8 cellular contexts compared by ENCODE assay signal in the genomic region with DNA sequence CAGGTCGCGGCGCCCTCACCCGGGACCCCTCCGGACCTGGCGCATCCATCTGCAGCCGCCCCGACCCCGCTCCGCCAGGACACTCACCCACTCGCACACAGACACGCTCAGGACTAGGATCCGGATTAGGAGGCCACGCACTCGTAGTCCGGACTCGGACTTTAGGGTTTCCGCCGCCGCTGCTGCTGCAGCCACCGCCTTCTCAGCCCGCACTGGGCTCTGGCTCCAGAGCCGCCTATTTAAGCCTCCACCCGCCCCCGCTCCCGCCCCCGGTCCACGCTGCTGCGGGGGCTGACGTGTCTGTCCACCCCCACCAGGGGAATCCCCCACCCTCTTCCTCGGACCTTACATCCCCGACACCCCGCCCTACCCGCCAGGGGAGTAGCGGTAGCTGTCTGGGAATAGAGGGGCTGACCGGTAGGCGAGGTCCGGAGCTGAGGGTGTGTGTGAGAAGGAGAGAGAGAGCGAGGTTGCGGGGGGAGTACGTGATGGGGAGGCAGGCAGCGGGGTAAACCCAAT. TPM values are rescaled to one million over a fixed set of nuclear protein-coding genes. Genes with fewer than 3 reads are reported as not detected.
A peak's percentile ranks its signal among the peaks of the same experiment; 100 is the strongest.
DNase-seq lines count a peak whose midpoint lies in the region; ATAC-seq, FAIRE-seq and TF ChIP-seq lines count a peak whose summit lies in the region.

A gene with protein sequence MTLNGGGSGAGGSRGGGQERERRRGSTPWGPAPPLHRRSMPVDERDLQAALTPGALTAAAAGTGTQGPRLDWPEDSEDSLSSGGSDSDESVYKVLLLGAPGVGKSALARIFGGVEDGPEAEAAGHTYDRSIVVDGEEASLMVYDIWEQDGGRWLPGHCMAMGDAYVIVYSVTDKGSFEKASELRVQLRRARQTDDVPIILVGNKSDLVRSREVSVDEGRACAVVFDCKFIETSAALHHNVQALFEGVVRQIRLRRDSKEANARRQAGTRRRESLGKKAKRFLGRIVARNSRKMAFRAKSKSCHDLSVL (minus strand): TSS at position 214 of the 519 bp plus-strand sequence. CDS start 356 bp downstream, outside the sequence.

- no peak for TF ChIP-seq CTCF in GM12878 (IDR thresholded peaks at IDR 0.05 in 2 of 3, conservative IDR thresholded peaks at IDR 0.05 in 1 of 3; ENCODE audit: control insufficient read depth in 2 of 3, extremely low read depth in 1 of 3, insufficient read depth in 1 of 3, low read depth in 3 of 3, low read length in 3 of 3)

- CTCF ChIA-PET in GM12878 (lab: Yijun Ruan, JAX), result interaction anchor here (0.6 to 6.7 kb wide), 9 partner anchors 15 to 437 kb away, joined by 3 to 77 read pairs (median 3); a partner anchor contains a TSS

- peak within 1 kb of the TSS; percentile 79 for H3K4me2 ChIP-seq in GM12878 (ENCODE audit: control insufficient read depth, insufficient read depth)

- no TSS peak for BruUV-seq in GM12878 (replicated peaks; lab: Mats Ljungman, UMichigan)

- no peaks in the 10 kb centered on the region for H3K9me3 ChIP-seq in GM12878 (replicated peaks; ENCODE audit: control insufficient read depth, insufficient read depth, low read length)
- H3K9me3 ChIP-seq in subcutaneous abdominal adipose tissue (ENCODE audit: control insufficient read depth in 5 of 5, low read length in 5 of 5), result no peaks in the 10 kb centered on the region

- no peak for TF ChIP-seq EP300 in GM12878 (IDR thresholded peaks at IDR 0.05; ENCODE audit: borderline replicate concordance in 1 of 2, control insufficient read depth in 1 of 2, low read depth in 2 of 2, low read length in 2 of 2)

- H3K9ac ChIP-seq in GM12878 (ENCODE audit: control insufficient read depth, insufficient read depth, low read length), result no peak within 1 kb of the TSS
- no peak within 1 kb of the TSS for H3K9ac ChIP-seq in subcutaneous abdominal adipose tissue (ENCODE audit: low read length in 5 of 5)

- 10% methylated on average over 41 of the region's 42 CpGs for WGBS in GM12878 (ENCODE audit: insufficient coverage, insufficient replicate concordance, low lambda C conversion rate, missing lambda C conversion rate)

- DNase-seq in ACHN, result peak; percentile 93
- DNase-seq in H7, result peak; percentile 87
- DNase-seq in GM12878 (ENCODE audit: low read depth, low spot score), result no peak
- peak; percentile 58 for DNase-seq in iris pigment epithelial cell (ENCODE audit: low read depth)
- no peak for DNase-seq in DMS114 treated with DMSO at 0.1 percent for 48 hours (lab: John Stamatoyannopoulos, UW; ENCODE audit: unreplicated experiment)

- POLR2A ChIA-PET in GM12878 (lab: Charles Lee), result interaction anchor here (0.5 to 0.8 kb wide), 2 partner anchors 80 to 233 kb away, joined by 3 to 4 read pairs; no protein-coding TSS in a partner anchor

- no peak for FAIRE-seq in GM12878 (lab: Jason Lieb, UNC)

- in situ Hi-C loops in ACHN (cut with HindIII; ENCODE audit: low pct_ligation_motif_present, low pct_unique_long_range_greater_than_20kb, low sequenced_read_pairs) (no loop called here), GM12878 (cut with MboI) (no loop called here)

- no peaks in the 10 kb centered on the region for H3K36me3 ChIP-seq in H7 (replicated peaks; ENCODE audit: control insufficient read depth, insufficient read depth, low read length)
- no peaks in the 10 kb centered on the region for H3K36me3 ChIP-seq in GM12878 (ENCODE audit: control insufficient read depth in 2 of 2, insufficient read depth in 2 of 2, low read length in 1 of 2)
- H3K36me3 ChIP-seq in subcutaneous abdominal adipose tissue (ENCODE audit: control insufficient read depth in 5 of 5, insufficient read depth in 5 of 5, low read length in 5 of 5), result no peaks in the 10 kb centered on the region

- no peaks in the 10 kb centered on the region for H4K20me1 ChIP-seq in GM12878 (ENCODE audit: control insufficient read depth, insufficient read depth)

- H3K27me3 ChIP-seq in H7 (ENCODE audit: control insufficient read depth, insufficient read depth, low read length) (peaks cover 39% of the 10 kb centered on the region), GM12878 (replicated peaks in 1 of 2; ENCODE audit: control insufficient read depth in 2 of 2, insufficient read depth in 2 of 2, low read length in 1 of 2) (no peaks in the 10 kb centered on the region; a peak in 3 of 4 replicates), subcutaneous abdominal adipose tissue (ENCODE audit: control insufficient read depth in 5 of 5, insufficient read depth in 4 of 5, low read length in 5 of 5) (peaks cover 15 to 39% (median 21%) of the 10 kb centered on the region in 5 donors)

- peak; percentile 62; the same call in 1 of the 2 replicates for TF ChIP-seq POLR2A in GM12878 (IDR thresholded peaks at IDR 0.05; ENCODE audit: low read depth, low read length)

- H3K4me3 ChIP-seq in H7 (ENCODE audit: insufficient read depth, low read depth, low read length) (peak within 1 kb of the TSS; percentile 40), GM12878 (peak within 1 kb of the TSS; percentile 53), subcutaneous abdominal adipose tissue (ENCODE audit: low read depth in 1 of 5, low read length in 5 of 5) (peak within 1 kb of the TSS in 3 of 5 donors; percentile 17 to 49 (median 44))

- no peak within 1 kb of the TSS for H2AFZ ChIP-seq in GM12878 (ENCODE audit: control insufficient read depth, low read depth, low read length)

- H3K27ac ChIP-seq in GM12878 (ENCODE audit: control insufficient read depth, insufficient read depth) (no peak within 1 kb of the TSS), subcutaneous abdominal adipose tissue (ENCODE audit: low read depth, low read length) (no peak within 1 kb of the TSS)

- RAD21 ChIA-PET in GM12878 (lab: Charles Lee; ENCODE audit: unreplicated experiment), result no interaction called here

- SMC1A ChIA-PET in GM12878 (lab: Charles Lee; ENCODE audit: uncharacterized antibody, unreplicated experiment), result interaction anchor here (0.8 kb wide), 1 partner anchor 31 kb away, joined by 4 read pairs; no protein-coding TSS in a partner anchor

- peaks cover 29% of the 10 kb centered on the region for H3K4me1 ChIP-seq in GM12878 (ENCODE audit: control insufficient read depth, insufficient read depth, low read length)
- peaks cover 3 to 34% (median 20%) of the 10 kb centered on the region in 5 donors for H3K4me1 ChIP-seq in subcutaneous abdominal adipose tissue (ENCODE audit: control insufficient read depth in 5 of 5, insufficient read depth in 5 of 5, low read length in 5 of 5)

- H3K79me2 ChIP-seq in GM12878 (ENCODE audit: control insufficient read depth, insufficient read depth, low read length), result no peaks in the 10 kb centered on the region

- no peak for TF ChIP-seq RAD21 in GM12878 (IDR thresholded peaks at IDR 0.05; ENCODE audit: insufficient read depth, low read depth, low read length)

- intact Hi-C loops in GM12878 (cut with micrococcal nuclease; ENCODE audit: unreplicated experiment), result loop anchor here (5.0 kb wide), 1 partner anchor 173 kb away; a partner anchor contains a TSS

- ATAC-seq in GM12878 (peak; percentile 46), GM19452 (IDR thresholded peaks at IDR 0.05; ENCODE audit: unreplicated experiment) (no peak), HG02642 (IDR thresholded peaks at IDR 0.05; ENCODE audit: poor library complexity, unreplicated experiment) (no peak)

TF ChIP-seq in GM12878, 131 proteins besides CTCF, POLR2A, EP300 and RAD21 (continues in another document):
- TF ChIP-seq CREM (IDR thresholded peaks at IDR 0.05; ENCODE audit: low read depth), result 0 out of 2 replicates have a peak, but pooled peaks have one; percentile 14
- TF ChIP-seq, protein P1, sequence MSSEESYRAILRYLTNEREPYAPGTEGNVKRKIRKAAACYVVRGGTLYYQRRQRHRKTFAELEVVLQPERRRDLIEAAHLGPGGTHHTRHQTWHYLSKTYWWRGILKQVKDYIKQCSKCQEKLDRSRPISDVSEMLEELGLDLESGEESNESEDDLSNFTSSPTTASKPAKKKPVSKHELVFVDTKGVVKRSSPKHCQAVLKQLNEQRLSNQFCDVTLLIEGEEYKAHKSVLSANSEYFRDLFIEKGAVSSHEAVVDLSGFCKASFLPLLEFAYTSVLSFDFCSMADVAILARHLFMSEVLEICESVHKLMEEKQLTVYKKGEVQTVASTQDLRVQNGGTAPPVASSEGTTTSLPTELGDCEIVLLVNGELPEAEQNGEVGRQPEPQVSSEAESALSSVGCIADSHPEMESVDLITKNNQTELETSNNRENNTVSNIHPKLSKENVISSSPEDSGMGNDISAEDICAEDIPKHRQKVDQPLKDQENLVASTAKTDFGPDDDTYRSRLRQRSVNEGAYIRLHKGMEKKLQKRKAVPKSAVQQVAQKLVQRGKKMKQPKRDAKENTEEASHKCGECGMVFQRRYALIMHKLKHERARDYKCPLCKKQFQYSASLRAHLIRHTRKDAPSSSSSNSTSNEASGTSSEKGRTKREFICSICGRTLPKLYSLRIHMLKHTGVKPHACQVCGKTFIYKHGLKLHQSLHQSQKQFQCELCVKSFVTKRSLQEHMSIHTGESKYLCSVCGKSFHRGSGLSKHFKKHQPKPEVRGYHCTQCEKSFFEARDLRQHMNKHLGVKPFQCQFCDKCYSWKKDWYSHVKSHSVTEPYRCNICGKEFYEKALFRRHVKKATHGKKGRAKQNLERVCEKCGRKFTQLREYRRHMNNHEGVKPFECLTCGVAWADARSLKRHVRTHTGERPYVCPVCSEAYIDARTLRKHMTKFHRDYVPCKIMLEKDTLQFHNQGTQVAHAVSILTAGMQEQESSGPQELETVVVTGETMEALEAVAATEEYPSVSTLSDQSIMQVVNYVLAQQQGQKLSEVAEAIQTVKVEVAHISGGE (CRISPR knock-in tag; IDR thresholded peaks at IDR 0.05), result no peak
- peak in 1 of 2 experiments; percentile 92; a peak in 2 of 3 replicates for TF ChIP-seq EGR1 (IDR thresholded peaks at IDR 0.05; ENCODE audit: borderline replicate concordance in 1 of 2, low read depth in 2 of 2, low read length in 2 of 2)

RNA-seq across cellular contexts. Expression of the gene that starts here (rescaled TPM):
- total RNA-seq in H7 (2014; rRNA removed; shearing (Covaris generic)), result 0.10 TPM in 1 of 2 replicates, not detected in the other
- total RNA-seq in GM12878 (2013; cell fraction: nucleolus; rRNA removed), result 0.35 TPM in 1 of 2 replicates, not detected in the other
- total RNA-seq in GM12878 (2014; rRNA removed), result 6.5 and 8.5 TPM in 2 replicates
- total RNA-seq in GM12878 (2014; rRNA removed; fragmentation: Illumina TruSeq; extraction: Trizol), result 1.5 and 1.7 TPM in 2 replicates
- 4.0 and 4.6 TPM in 2 replicates for total RNA-seq in GM12878 (2021)
- polyA plus RNA-seq in GM12878 (2011; ENCODE audit: low read depth), result 0.54 TPM
- polyA plus RNA-seq in GM12878 (2011; rRNA removed), result 0.75 and 2.6 TPM in 2 replicates
- polyA plus RNA-seq in GM12878 (2011; cell fraction: cytosol; rRNA removed), result 2.5 and 4.2 TPM in 2 replicates
- 2.8 and 5.9 TPM in 2 replicates for polyA plus RNA-seq in GM12878 (2011; cell fraction: nucleus; rRNA removed)
- 1.6 and 2.1 TPM in 2 replicates for polyA plus RNA-seq in GM12878 (2012)
- 0.41 TPM in 1 of 2 replicates, not detected in the other for polyA plus RNA-seq in GM12878 (2014; fragmentation: Illumina TruSeq; extraction: Trizol)
- under 1 TPM; 0.11 to 0.64 TPM for polyA plus RNA-seq in GM12878 (2014; fragmentation: Nextera tagmentation; extraction: Ambion mirVana)
- polyA plus RNA-seq in GM12878 (2014; rRNA removed), result 5.7 and 8.9 TPM in 2 replicates
- 1 to 10 TPM; 3.0 to 8.3 TPM for polyA plus RNA-seq in GM12878 (2016; fragmentation: Nextera tagmentation; extraction: Ambion mirVana)
- 0.73 and 2.0 TPM in 2 replicates for polyA minus RNA-seq in GM12878 (2011; rRNA and poly(A)+ RNA removed)
- 0.83 and 1.3 TPM in 2 replicates for polyA minus RNA-seq in GM12878 (2011; cell fraction: cytosol; rRNA and poly(A)+ RNA removed)
- 0.48 and 0.96 TPM in 2 replicates for polyA minus RNA-seq in GM12878 (2011; cell fraction: nucleus; rRNA and poly(A)+ RNA removed)

Comparison
In these comparisons a context has a peak if more than half of its experiments do, and no peak if none do; other contexts are left out.
1. Peak in DNase-seq and H3K4me3 ChIP-seq in H7; RNA of the gene not detected or under 1 TPM.
2. DNase-seq: peak in ACHN (single experiment) and iris pigment epithelial cell (single experiment); none in GM12878 (single experiment) and DMS114 treated with DMSO at 0.1 percent for 48 hours (single experiment).
3. Peak in every context shown above with its lines, with median percentiles within 50 percentile points of each other: H3K4me3 ChIP-seq.